In genomic region chr7:2710256-2710655, GRCh38 we compare ENCODE assay signal across 7 cellular contexts. TPM values are rescaled to one million over a fixed set of nuclear protein-coding genes. Genes with fewer than 3 reads are reported as not detected.
DNase-seq lines count a peak whose midpoint lies in the region; ATAC-seq lines count a peak whose summit lies in the region.

No MANE protein-coding gene starts in this region.

- H3K9me3 Mint-ChIP-seq in activated T-helper 2 cell treated with anti-CD3 and anti-CD28 coated beads, Interferon-gamma antibody, Interleukin-2, Interleukin-4, amounts not matched to agents 10 μg/mL and 5 μg/mL and 100 μg/mL, durations not matched to agents 14 hours and 24 hours and 36 hours, result no peaks in the 10 kb centered on the region
- H3K9me3 Mint-ChIP-seq in stimulated activated effector memory CD8-positive, alpha-beta T cell treated with anti-CD3 and anti-CD28 coated beads, Interleukin-12 subunit alpha, Interleukin-12 subunit beta, amount 100 ng/mL, for 72 hours, result no peaks in the 10 kb centered on the region

- peaks cover 9% of the 10 kb centered on the region for H3K36me3 Mint-ChIP-seq in activated T-helper 2 cell treated with anti-CD3 and anti-CD28 coated beads, Interferon-gamma antibody, Interleukin-2, Interleukin-4, amounts not matched to agents 10 μg/mL and 5 μg/mL and 100 μg/mL, durations not matched to agents 14 hours and 24 hours and 36 hours (ENCODE audit: low read depth)
- H3K36me3 Mint-ChIP-seq in stimulated activated effector memory CD8-positive, alpha-beta T cell treated with anti-CD3 and anti-CD28 coated beads, Interleukin-12 subunit alpha, Interleukin-12 subunit beta, amount 100 ng/mL, for 72 hours, result peaks cover 11% of the 10 kb centered on the region

- ATAC-seq in GM19463 (IDR thresholded peaks at IDR 0.05; ENCODE audit: unreplicated experiment) (peak; percentile 72), HG03457 (IDR thresholded peaks at IDR 0.05; ENCODE audit: unreplicated experiment) (peak; percentile 46)
- ATAC-seq in stimulated activated effector memory CD8-positive, alpha-beta T cell treated with anti-CD3 and anti-CD28 coated beads, Interleukin-12 subunit alpha, Interleukin-12 subunit beta, amount 100 ng/mL, for 72 hours, result peak; percentile 79

- H3K27me3 Mint-ChIP-seq in activated T-helper 2 cell treated with anti-CD3 and anti-CD28 coated beads, Interferon-gamma antibody, Interleukin-2, Interleukin-4, amounts not matched to agents 10 μg/mL and 5 μg/mL and 100 μg/mL, durations not matched to agents 14 hours and 24 hours and 36 hours (ENCODE audit: low read depth), result peaks cover 4% of the 10 kb centered on the region

- peaks cover 39% of the 10 kb centered on the region for H3K4me1 Mint-ChIP-seq in activated T-helper 2 cell treated with anti-CD3 and anti-CD28 coated beads, Interferon-gamma antibody, Interleukin-2, Interleukin-4, amounts not matched to agents 10 μg/mL and 5 μg/mL and 100 μg/mL, durations not matched to agents 14 hours and 24 hours and 36 hours (ENCODE audit: low read depth)
- peaks cover 51% of the 10 kb centered on the region for H3K4me1 Mint-ChIP-seq in stimulated activated effector memory CD8-positive, alpha-beta T cell treated with anti-CD3 and anti-CD28 coated beads, Interleukin-12 subunit alpha, Interleukin-12 subunit beta, amount 100 ng/mL, for 72 hours

- intact Hi-C loops in activated T-helper 2 cell treated with anti-CD3 and anti-CD28 coated beads, Interferon-gamma antibody, Interleukin-2, Interleukin-4, amounts not matched to agents 10 μg/mL and 5 μg/mL and 100 μg/mL, durations not matched to agents 14 hours and 24 hours and 36 hours (cut with micrococcal nuclease), result loop anchor here (2.0 kb wide), 1 partner anchor 233 kb away; the partner anchor contains the start of gene GRIFIN

- peak overlapping the region; percentile 4 for H3K27ac Mint-ChIP-seq in activated T-helper 2 cell treated with anti-CD3 and anti-CD28 coated beads, Interferon-gamma antibody, Interleukin-2, Interleukin-4, amounts not matched to agents 10 μg/mL and 5 μg/mL and 100 μg/mL, durations not matched to agents 14 hours and 24 hours and 36 hours
- H3K27ac Mint-ChIP-seq in stimulated activated effector memory CD8-positive, alpha-beta T cell treated with anti-CD3 and anti-CD28 coated beads, Interleukin-12 subunit alpha, Interleukin-12 subunit beta, amount 100 ng/mL, for 72 hours, result peak overlapping the region; percentile 67

- H3K4me3 Mint-ChIP-seq in activated T-helper 2 cell treated with anti-CD3 and anti-CD28 coated beads, Interferon-gamma antibody, Interleukin-2, Interleukin-4, amounts not matched to agents 10 μg/mL and 5 μg/mL and 100 μg/mL, durations not matched to agents 14 hours and 24 hours and 36 hours (ENCODE audit: low read depth), result no peak overlapping the region
- H3K4me3 Mint-ChIP-seq in stimulated activated effector memory CD8-positive, alpha-beta T cell treated with anti-CD3 and anti-CD28 coated beads, Interleukin-12 subunit alpha, Interleukin-12 subunit beta, amount 100 ng/mL, for 72 hours, result peak overlapping the region; percentile 75

- DNase-seq in activated T-helper 2 cell treated with anti-CD3 and anti-CD28 coated beads, Interferon-gamma antibody, Interleukin-2, Interleukin-4, amounts not matched to agents 10 μg/mL and 5 μg/mL and 100 μg/mL, durations not matched to agents 14 hours and 24 hours and 36 hours (ENCODE audit: low spot score), result no peak
- DNase-seq in stimulated activated effector memory CD8-positive, alpha-beta T cell treated with anti-CD3 and anti-CD28 coated beads, Interleukin-12 subunit alpha, Interleukin-12 subunit beta, amount 100 ng/mL, for 72 hours (ENCODE audit: low spot score in 2 of 2), result peak; percentile 53 to 72
- DNase-seq in NCI-H146 treated with DMSO at 0.1 percent for 48 hours (lab: John Stamatoyannopoulos, UW; ENCODE audit: unreplicated experiment) (no peak), NCI-H524 (lab: John Stamatoyannopoulos, UW) (no peak), globus pallidus (ENCODE audit: low spot score) (no peak)

RNA-seq across cellular contexts. Expression of gene AMZ1, which starts 22.3 kb away (rescaled TPM):
- total RNA-seq in activated T-helper 2 cell treated with anti-CD3 and anti-CD28 coated beads, Interferon-gamma antibody, Interleukin-2, Interleukin-4, amounts not matched to agents 10 μg/mL and 5 μg/mL and 100 μg/mL, durations not matched to agents 14 hours and 24 hours and 36 hours, result 0.07 and 0.14 TPM in 2 replicates

Comparison
In these comparisons a context has a peak if more than half of its experiments do, and no peak if none do; other contexts are left out.
1. DNase-seq: peak in stimulated activated effector memory CD8-positive, alpha-beta T cell treated with anti-CD3 and anti-CD28 coated beads, Interleukin-12 subunit alpha, Interleukin-12 subunit beta, amount 100 ng/mL, for 72 hours (2 of 2); none in activated T-helper 2 cell treated with anti-CD3 and anti-CD28 coated beads, Interferon-gamma antibody, Interleukin-2, Interleukin-4, amounts not matched to agents 10 μg/mL and 5 μg/mL and 100 μg/mL, durations not matched to agents 14 hours and 24 hours and 36 hours (single experiment), NCI-H146 treated with DMSO at 0.1 percent for 48 hours (single experiment), NCI-H524 (0 of 2) and globus pallidus (single experiment).
2. Peak in every context shown above with its lines, with median percentiles within 50 percentile points of each other: ATAC-seq.